In the genomic region with DNA sequence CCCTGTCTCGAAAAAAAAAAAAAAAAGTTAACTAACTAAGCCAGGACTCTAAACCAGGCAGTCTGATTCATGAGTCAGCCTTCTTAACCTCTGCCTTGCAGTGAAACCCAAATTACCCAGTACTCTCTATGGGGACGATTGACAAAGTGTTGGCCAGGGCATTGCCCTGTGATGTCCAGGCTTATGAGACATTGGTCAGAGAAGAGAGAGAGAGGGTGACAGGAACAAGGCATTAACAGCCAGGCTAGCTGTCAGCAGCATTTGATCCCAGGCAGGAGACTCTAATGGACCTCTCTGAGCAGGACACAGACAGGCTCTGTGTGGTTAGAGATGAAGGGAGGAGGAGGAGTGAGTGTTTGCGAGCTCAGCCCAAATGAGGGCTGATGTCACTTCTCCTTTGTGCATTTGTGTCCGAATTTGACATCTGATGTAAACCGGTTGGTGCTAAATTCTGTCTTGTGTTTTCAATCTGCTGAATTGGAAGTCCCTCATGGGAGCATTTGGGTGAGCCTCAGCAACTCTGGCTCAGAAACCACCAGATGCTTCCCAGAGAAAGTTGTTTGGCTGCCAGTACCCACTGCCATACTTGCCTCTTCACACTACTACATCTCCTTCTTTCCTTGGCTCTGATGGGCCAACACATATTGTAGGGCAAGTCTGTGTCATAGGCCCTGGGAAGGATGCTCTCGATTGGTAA, we compare ENCODE assay signal across 8 cellular contexts. TPM values are rescaled to one million over a fixed set of nuclear protein-coding genes. Genes with fewer than 3 reads are reported as not detected.
A peak's percentile ranks its signal among the peaks of the same experiment; 100 is the strongest.
DNase-seq lines count a peak whose midpoint lies in the region; ATAC-seq and TF ChIP-seq lines count a peak whose summit lies in the region.

No MANE protein-coding gene starts in this region.

- dilution Hi-C loops in IMR-90 (cut with HindIII; ENCODE audit: low sequenced_read_pairs, unreplicated experiment) = no loop called here

- H3K18ac ChIP-seq in IMR-90 (ENCODE audit: low read depth, low read length) = peak overlapping the region; percentile 45

- TF ChIP-seq CTCF in CD14-positive monocyte (IDR thresholded peaks at IDR 0.05) = no peak
- TF ChIP-seq CTCF in IMR-90 (conservative IDR thresholded peaks at IDR 0.05; ENCODE audit: low read depth, low read length) = no peak

- peak overlapping the region; percentile 37 for H2BK5ac ChIP-seq in IMR-90 (ENCODE audit: low read depth, low read length, poor library complexity, severe bottlenecking)

- H3K27ac Mint-ChIP-seq in CD14-positive monocyte = peak overlapping the region; percentile 41 to 90 (median 66)
- peak overlapping the region; percentile 96 for H3K27ac Mint-ChIP-seq in activated CD4-positive, alpha-beta memory T cell treated with anti-CD3 and anti-CD28 coated beads, Interleukin-2, amount 10 ng/mL, durations not matched to agents 7 days and 5 days

- TF ChIP-seq RAD21 in IMR-90 (IDR thresholded peaks at IDR 0.05; ENCODE audit: low read length) = no peak

- H4K5ac ChIP-seq in IMR-90 (ENCODE audit: low read depth, low read length) = peak overlapping the region; percentile 54

- peak overlapping the region; percentile 68; the same call in 2 of the 3 replicates for H2BK15ac ChIP-seq in IMR-90 (ENCODE audit: low read depth, low read length)

- peak; percentile 37 for TF ChIP-seq POLR2A in GM19193 (IDR thresholded peaks at IDR 0.05; ENCODE audit: extremely low read depth, insufficient read depth, insufficient read length)
- TF ChIP-seq POLR2A in IMR-90 (IDR thresholded peaks at IDR 0.05; ENCODE audit: low read depth, low read length) = no peak

- H3K9me3 ChIP-seq in IMR-90 (ENCODE audit: control insufficient read depth, insufficient read depth, low read length) = no peaks in the 10 kb centered on the region

- peak overlapping the region; percentile 85 for H2BK20ac ChIP-seq in IMR-90 (ENCODE audit: low read depth, low read length)

- CTCF ChIA-PET in IMR-90 (lab: Yijun Ruan, JAX) = interaction anchor here (0.7 kb wide), 1 partner anchor 109 kb away, joined by 3 read pairs; no protein-coding TSS in a partner anchor
- CTCF ChIA-PET in activated CD4-positive, alpha-beta memory T cell treated with anti-CD3 and anti-CD28 coated beads, Interleukin-2, amount 10 ng/mL, durations not matched to agents 7 days and 5 days (lab: Charles Lee) = interaction anchor here (1.3 to 3.6 kb wide), 5 partner anchors 12 to 111 kb away, joined by 3 to 18 read pairs (median 5); partner anchors contain the start of gene CDC27

- H3K56ac ChIP-seq in IMR-90 (ENCODE audit: extremely low read depth, insufficient read depth, low read length) = no peak overlapping the region

- peak; percentile 52 for DNase-seq in CD14-positive monocyte (ENCODE audit: low spot score)
- DNase-seq in IMR-90 = peak; percentile 47
- DNase-seq in activated CD4-positive, alpha-beta memory T cell treated with anti-CD3 and anti-CD28 coated beads, Interleukin-2, amount 10 ng/mL, durations not matched to agents 7 days and 5 days = peak; percentile 60
- peak; percentile 6 for DNase-seq in foreskin melanocyte
- DNase-seq in putamen (ENCODE audit: low spot score) = peak; percentile 57
- no peak for DNase-seq in iPS-NIHi11 (ENCODE audit: low spot score)
- no peak for DNase-seq in NCI-H510A treated with DMSO at 0.1 percent for 48 hours (lab: John Stamatoyannopoulos, UW)

- peaks cover 3 to 12% (median 6%) of the 10 kb centered on the region in 3 donors for H3K27me3 Mint-ChIP-seq in CD14-positive monocyte (ENCODE audit: low read depth in 3 of 3)
- H3K27me3 Mint-ChIP-seq in activated CD4-positive, alpha-beta memory T cell treated with anti-CD3 and anti-CD28 coated beads, Interleukin-2, amount 10 ng/mL, durations not matched to agents 7 days and 5 days = no peaks in the 10 kb centered on the region

- H4K91ac ChIP-seq in IMR-90 (ENCODE audit: insufficient read depth, low read depth, low read length) = peak overlapping the region; percentile 40

- H2BK120ac ChIP-seq in IMR-90 (ENCODE audit: low read depth, low read length) = peak overlapping the region; percentile 73

- no peak overlapping the region for H3K4me3 ChIP-seq in IMR-90 (ENCODE audit: insufficient read depth, low read depth, low read length)

- H3K9me3 Mint-ChIP-seq in CD14-positive monocyte = peaks cover 0 to 2% (median 0%) of the 10 kb centered on the region in 7 donors
- no peaks in the 10 kb centered on the region for H3K9me3 Mint-ChIP-seq in activated CD4-positive, alpha-beta memory T cell treated with anti-CD3 and anti-CD28 coated beads, Interleukin-2, amount 10 ng/mL, durations not matched to agents 7 days and 5 days

- H3K27ac ChIP-seq in IMR-90 (ENCODE audit: insufficient read depth, low read length) = peak overlapping the region; percentile 24; the same call in 1 of the 2 replicates

- peak overlapping the region; percentile 45 to 61 for H3K4me3 Mint-ChIP-seq in CD14-positive monocyte
- H3K4me3 Mint-ChIP-seq in activated CD4-positive, alpha-beta memory T cell treated with anti-CD3 and anti-CD28 coated beads, Interleukin-2, amount 10 ng/mL, durations not matched to agents 7 days and 5 days = peak overlapping the region; percentile 70

- H4K20me1 ChIP-seq in IMR-90 (ENCODE audit: insufficient read depth, low read length) = no peaks in the 10 kb centered on the region

- H2AFZ ChIP-seq in IMR-90 (replicated peaks; ENCODE audit: low read length, poor library complexity) = peak overlapping the region; percentile 85

- H3K9ac ChIP-seq in IMR-90 (ENCODE audit: low read depth, low read length) = no peak overlapping the region

- H3K79me1 ChIP-seq in IMR-90 (ENCODE audit: low read depth in 1 of 2, low read length in 2 of 2) = 0 out of 4 replicates have a peak, but pooled peaks cover 0 to 3% of the 10 kb centered on the region in 2 experiments

- intact Hi-C loops in CD14-positive monocyte (cut with micrococcal nuclease) (no loop called here), IMR-90 (cut with micrococcal nuclease) (no loop called here)

- H3K4ac ChIP-seq in IMR-90 (ENCODE audit: low read depth, low read length) = peak overlapping the region; percentile 83

- POLR2A ChIA-PET in IMR-90 (lab: Charles Lee; ENCODE audit: unreplicated experiment) = no interaction called here
- POLR2A ChIA-PET in activated CD4-positive, alpha-beta memory T cell treated with anti-CD3 and anti-CD28 coated beads, Interleukin-2, amount 10 ng/mL, durations not matched to agents 7 days and 5 days (lab: Charles Lee) = interaction anchor here (1.1 to 8.1 kb wide), 14 partner anchors 9 to 445 kb away, joined by 3 to 138 read pairs (median 4); partner anchors contain the start of genes CDC27, ITGB3 and KPNB1

- H3K9me1 ChIP-seq in IMR-90 (ENCODE audit: insufficient read depth, low read length) = peaks cover 19% of the 10 kb centered on the region

- H3K4me2 ChIP-seq in IMR-90 (ENCODE audit: low read depth, low read length) = peak overlapping the region; percentile 20

- ATAC-seq in IMR-90 (ENCODE audit: low read depth) = peak; percentile 58

- peak overlapping the region; percentile 71 for H3K14ac ChIP-seq in IMR-90 (replicated peaks; ENCODE audit: low read depth, low read length)

- peaks cover 24% of the 10 kb centered on the region for H3K4me1 ChIP-seq in IMR-90 (ENCODE audit: control insufficient read depth, insufficient read depth, low read length)

- H3K36me3 ChIP-seq in IMR-90 (ENCODE audit: control insufficient read depth, insufficient read depth, low read length) = no peaks in the 10 kb centered on the region

- H3K36me3 Mint-ChIP-seq in CD14-positive monocyte = no peaks in the 10 kb centered on the region
- no peaks in the 10 kb centered on the region for H3K36me3 Mint-ChIP-seq in activated CD4-positive, alpha-beta memory T cell treated with anti-CD3 and anti-CD28 coated beads, Interleukin-2, amount 10 ng/mL, durations not matched to agents 7 days and 5 days (ENCODE audit: low read depth)

- BruUV-seq in IMR-90 (replicated peaks; lab: Mats Ljungman, UMichigan) = no TSS peak

- peak overlapping the region; percentile 58 for H3K23ac ChIP-seq in IMR-90 (ENCODE audit: low read depth, low read length)

- in situ Hi-C loops in IMR-90 (cut with MboI; ENCODE audit: low sequenced_read_pairs) = no loop called here

- H2AK5ac ChIP-seq in IMR-90 (ENCODE audit: low read depth, low read length) = peak overlapping the region; percentile 85; the same call in 1 of the 2 replicates

- no peaks in the 10 kb centered on the region for H3K27me3 ChIP-seq in IMR-90 (ENCODE audit: control insufficient read depth, insufficient read depth, low read length)

- peak overlapping the region; percentile 12 to 67; a peak in 3 of 4 replicates for H4K8ac ChIP-seq in IMR-90 (ENCODE audit: low read depth in 2 of 2, low read length in 2 of 2)

- 79% methylated on average over 4 of the region's 6 CpGs; no CpG with 5 or more reads in 1 of the 2 experiments for whole genome bisulfite sequencing in IMR-90 (ENCODE audit: extremely low coverage in 2 of 2, insufficient read length in 1 of 2), 2 experiments

- H2AK9ac ChIP-seq in IMR-90 (replicated peaks; ENCODE audit: low read depth, low read length, poor library complexity) = peak overlapping the region; percentile 52

- peaks cover 34% of the 10 kb centered on the region for H3K4me1 Mint-ChIP-seq in CD14-positive monocyte
- H3K4me1 Mint-ChIP-seq in activated CD4-positive, alpha-beta memory T cell treated with anti-CD3 and anti-CD28 coated beads, Interleukin-2, amount 10 ng/mL, durations not matched to agents 7 days and 5 days = peaks cover 55% of the 10 kb centered on the region

RNA-seq across cellular contexts. Expression of gene MYL4, which starts 4.3 kb away (rescaled TPM):
- polyA plus RNA-seq in CD14-positive monocyte (not detected), IMR-90 (2012; rRNA removed) (0.20 TPM in 1 of 2 replicates, not detected in the other)
- total RNA-seq in IMR-90 (2012; rRNA removed) = 0.28 TPM in 1 of 2 replicates, not detected in the other
- polyA plus RNA-seq in IMR-90 (2012; cell fraction: cytosol; rRNA removed) = 0.14 TPM in 1 of 2 replicates, not detected in the other
- 0.41 and 0.42 TPM in 2 replicates for polyA plus RNA-seq in IMR-90 (2012; cell fraction: nucleus; rRNA removed; ENCODE audit: low replicate concordance)
- total RNA-seq in activated CD4-positive, alpha-beta memory T cell treated with anti-CD3 and anti-CD28 coated beads, Interleukin-2, amount 10 ng/mL, durations not matched to agents 7 days and 5 days = not detected

RNA-seq across cellular contexts. Expression of gene CDC27, which starts 15.8 kb away (rescaled TPM):
- polyA plus RNA-seq in CD14-positive monocyte (10 to 100 TPM; 33.0 to 52.0 TPM), IMR-90 (2012; rRNA removed) (47.7 and 57.9 TPM in 2 replicates)
- total RNA-seq in IMR-90 (2012; rRNA removed) = 170 and 190 TPM in 2 replicates
- 12.3 and 13.8 TPM in 2 replicates for polyA plus RNA-seq in IMR-90 (2012; cell fraction: cytosol; rRNA removed)
- 15.1 and 99.8 TPM in 2 replicates for polyA plus RNA-seq in IMR-90 (2012; cell fraction: nucleus; rRNA removed; ENCODE audit: low replicate concordance)
- 100 to 1,000 TPM; 138 to 140 TPM for total RNA-seq in activated CD4-positive, alpha-beta memory T cell treated with anti-CD3 and anti-CD28 coated beads, Interleukin-2, amount 10 ng/mL, durations not matched to agents 7 days and 5 days

RNA-seq across cellular contexts. Expression of gene ITGB3, which starts 48.8 kb away (rescaled TPM):
- polyA plus RNA-seq in CD14-positive monocyte = 1 to 10 TPM; 1.3 to 1.6 TPM
- total RNA-seq in IMR-90 (2012; rRNA removed) = 14.4 and 17.6 TPM in 2 replicates
- polyA plus RNA-seq in IMR-90 (2012; rRNA removed) = 9.0 and 9.8 TPM in 2 replicates
- polyA plus RNA-seq in IMR-90 (2012; cell fraction: cytosol; rRNA removed) = 5.7 and 6.6 TPM in 2 replicates
- polyA plus RNA-seq in IMR-90 (2012; cell fraction: nucleus; rRNA removed; ENCODE audit: low replicate concordance) = 2.9 and 7.5 TPM in 2 replicates
- 1 to 10 TPM; 1.9 to 2.2 TPM for total RNA-seq in activated CD4-positive, alpha-beta memory T cell treated with anti-CD3 and anti-CD28 coated beads, Interleukin-2, amount 10 ng/mL, durations not matched to agents 7 days and 5 days

Comparison
In these comparisons a context has a peak if more than half of its experiments do, and no peak if none do; other contexts are left out.
1. DNase-seq: peak in CD14-positive monocyte (single experiment), IMR-90 (single experiment), activated CD4-positive, alpha-beta memory T cell treated with anti-CD3 and anti-CD28 coated beads, Interleukin-2, amount 10 ng/mL, durations not matched to agents 7 days and 5 days (single experiment), foreskin melanocyte (single experiment) and putamen (single experiment); none in iPS-NIHi11 (single experiment) and NCI-H510A treated with DMSO at 0.1 percent for 48 hours (single experiment).